ENCODE assay signal across 2 cellular contexts in genomic region chr5:99025298-99026045, GRCh38.
TF ChIP-seq lines count a peak whose summit lies in the region.

No MANE protein-coding gene starts in this region.

TF ChIP-seq in GM12878, 131 proteins besides CTCF, POLR2A, EP300 and RAD21:
- TF ChIP-seq TARDBP (IDR thresholded peaks at IDR 0.05; ENCODE audit: borderline replicate concordance) (no peak), KAT2A (conservative IDR thresholded peaks at IDR 0.05; ENCODE audit: control insufficient read depth, low read depth, low read length) (no peak), ATF7 (IDR thresholded peaks at IDR 0.05; ENCODE audit: low read depth) (no peak), IRF3 (IDR thresholded peaks at IDR 0.05) (no peak), NFIC (IDR thresholded peaks at IDR 0.05; ENCODE audit: low read depth, low read length) (no peak), SP1 (IDR thresholded peaks at IDR 0.05; ENCODE audit: low read depth, low read length) (no peak), NFYA (IDR thresholded peaks at IDR 0.05; ENCODE audit: borderline replicate concordance, low read depth, low read length) (no peak), ZNF687 (IDR thresholded peaks at IDR 0.05) (no peak), RELB (IDR thresholded peaks at IDR 0.05; ENCODE audit: low read depth) (0 out of 2 replicates have a peak, but pooled peaks have one; percentile 11), IKZF2 (IDR thresholded peaks at IDR 0.05) (peak in 1 of 2 experiments; percentile 37; a peak in 1 of 4 replicates), IKZF1 (conservative IDR thresholded peaks at IDR 0.05) (peak; percentile 63), MXI1 (IDR thresholded peaks at IDR 0.05; ENCODE audit: low read depth, low read length) (no peak), EZH2 (IDR thresholded peaks at IDR 0.05; ENCODE audit: borderline replicate concordance, control insufficient read depth, low read depth, low read length) (no peak), CBFB (IDR thresholded peaks at IDR 0.05; ENCODE audit: low read depth) (no peak), MTA3 (IDR thresholded peaks at IDR 0.05; ENCODE audit: borderline replicate concordance, low read length) (no peak)

TF ChIP-seq in HepG2, 621 proteins besides CTCF, POLR2A, EP300 and RAD21 (continues in another document):
- TF ChIP-seq CCDC6 (CRISPR knock-in tag; IDR thresholded peaks at IDR 0.05) (no peak), SP4 (CRISPR knock-in tag; IDR thresholded peaks at IDR 0.05) (no peak), FOXM1 (CRISPR knock-in tag; IDR thresholded peaks at IDR 0.05) (no peak), ZNF12 (CRISPR knock-in tag; IDR thresholded peaks at IDR 0.05) (no peak), ZNF276 (CRISPR knock-in tag; IDR thresholded peaks at IDR 0.05; ENCODE audit: low read depth) (no peak), MAFF (IDR thresholded peaks at IDR 0.05; ENCODE audit: low read depth, low read length) (no peak), AHR (CRISPR knock-in tag; IDR thresholded peaks at IDR 0.05) (no peak), NKX3-1 (CRISPR knock-in tag; IDR thresholded peaks at IDR 0.05) (no peak), SOX5 (CRISPR knock-in tag; IDR thresholded peaks at IDR 0.05; ENCODE audit: borderline replicate concordance) (peak; percentile 67; the same call in 1 of the 2 replicates), PAWR (CRISPR knock-in tag; IDR thresholded peaks at IDR 0.05; ENCODE audit: borderline replicate concordance) (no peak), NCOA2 (CRISPR knock-in tag; IDR thresholded peaks at IDR 0.05) (peak; percentile 27; the same call in 1 of the 2 replicates), ZNF652 (CRISPR knock-in tag; IDR thresholded peaks at IDR 0.05; ENCODE audit: borderline replicate concordance, low read depth) (peak; percentile 82; the same call in 1 of the 2 replicates), ZKSCAN5 (CRISPR knock-in tag; IDR thresholded peaks at IDR 0.05) (no peak), ZNF598 (CRISPR knock-in tag; IDR thresholded peaks at IDR 0.05; ENCODE audit: borderline replicate concordance) (no peak), E2F1 (CRISPR knock-in tag; IDR thresholded peaks at IDR 0.05) (no peak), ZNF510 (CRISPR knock-in tag; IDR thresholded peaks at IDR 0.05; ENCODE audit: low read depth) (no peak), RBFOX2 (IDR thresholded peaks at IDR 0.05; ENCODE audit: low read depth, low read length) (no peak), HNRNPK (IDR thresholded peaks at IDR 0.05; ENCODE audit: low read depth, low read length, poor library complexity, severe bottlenecking) (no peak), ZSCAN30 (CRISPR knock-in tag; IDR thresholded peaks at IDR 0.05) (no peak), KDM4B (CRISPR knock-in tag; IDR thresholded peaks at IDR 0.05) (no peak), SAP130 (CRISPR knock-in tag; IDR thresholded peaks at IDR 0.05; ENCODE audit: low read depth) (peak; percentile 41; the same call in 1 of the 2 replicates), ZNF10 (CRISPR knock-in tag; IDR thresholded peaks at IDR 0.05; ENCODE audit: borderline replicate concordance, low read depth) (no peak), CBX5 (CRISPR knock-in tag; IDR thresholded peaks at IDR 0.05; ENCODE audit: borderline replicate concordance) (no peak), HIVEP1 (CRISPR knock-in tag; IDR thresholded peaks at IDR 0.05) (no peak), ATF7-NPFF (CRISPR knock-in tag; IDR thresholded peaks at IDR 0.05; ENCODE audit: low read depth) (no peak), GLMP (CRISPR knock-in tag; IDR thresholded peaks at IDR 0.05; ENCODE audit: borderline replicate concordance) (no peak), KDM1A (CRISPR knock-in tag; IDR thresholded peaks at IDR 0.05) (no peak), JARID2 (CRISPR knock-in tag; IDR thresholded peaks at IDR 0.05; ENCODE audit: insufficient replicate concordance) (no peak), ZNF546 (CRISPR knock-in tag; conservative IDR thresholded peaks at IDR 0.05) (no peak), HOXA5 (CRISPR knock-in tag; IDR thresholded peaks at IDR 0.05) (0 out of 2 replicates have a peak, but pooled peaks have one; percentile 26), RARA (CRISPR knock-in tag; IDR thresholded peaks at IDR 0.05) (peak; percentile 48), PHB2 (IDR thresholded peaks at IDR 0.05; ENCODE audit: partially characterized antibody) (no peak), SNAPC2 (CRISPR knock-in tag; IDR thresholded peaks at IDR 0.05) (no peak), HMG20A (CRISPR knock-in tag; IDR thresholded peaks at IDR 0.05; ENCODE audit: borderline replicate concordance) (peak; percentile 28; the same call in 1 of the 2 replicates), PAX8 (CRISPR knock-in tag; IDR thresholded peaks at IDR 0.05; ENCODE audit: borderline replicate concordance) (no peak), SMAD9 (CRISPR knock-in tag; IDR thresholded peaks at IDR 0.05) (no peak), ZNF430 (CRISPR knock-in tag; IDR thresholded peaks at IDR 0.05) (no peak), ZFY (CRISPR knock-in tag; IDR thresholded peaks at IDR 0.05) (no peak), ZC3H4 (CRISPR knock-in tag; IDR thresholded peaks at IDR 0.05; ENCODE audit: borderline replicate concordance) (no peak), NFE2L1 (CRISPR knock-in tag; IDR thresholded peaks at IDR 0.05; ENCODE audit: borderline replicate concordance) (no peak), SMAD1 (CRISPR knock-in tag; IDR thresholded peaks at IDR 0.05; ENCODE audit: borderline replicate concordance, low read depth) (no peak), PATZ1 (CRISPR knock-in tag; IDR thresholded peaks at IDR 0.05) (peak; percentile 28; the same call in 1 of the 2 replicates), MTF2 (CRISPR knock-in tag; IDR thresholded peaks at IDR 0.05; ENCODE audit: borderline replicate concordance) (no peak), ZNF543 (CRISPR knock-in tag; IDR thresholded peaks at IDR 0.05) (no peak), EZH2 (conservative IDR thresholded peaks at IDR 0.05; ENCODE audit: low read depth, low read length) (no peak), ZNF788 (CRISPR knock-in tag; IDR thresholded peaks at IDR 0.05; ENCODE audit: borderline replicate concordance) (no peak), ETV5 (CRISPR knock-in tag; IDR thresholded peaks at IDR 0.05; ENCODE audit: borderline replicate concordance) (peak; percentile 71; the same call in 1 of the 2 replicates), ZNF782 (CRISPR knock-in tag; IDR thresholded peaks at IDR 0.05; ENCODE audit: borderline replicate concordance) (peak; percentile 34; the same call in 1 of the 2 replicates), HNF1B (CRISPR knock-in tag; IDR thresholded peaks at IDR 0.05) (peak; percentile 36; the same call in 1 of the 2 replicates), HNF4A (CRISPR knock-in tag; IDR thresholded peaks at IDR 0.05) (no peak), SRSF4 (IDR thresholded peaks at IDR 0.05; ENCODE audit: low read depth, low read length, poor library complexity, severe bottlenecking) (no peak), RBM39 (IDR thresholded peaks at IDR 0.05; ENCODE audit: low read depth, low read length, poor library complexity, severe bottlenecking) (no peak), ZNF713 (CRISPR knock-in tag; IDR thresholded peaks at IDR 0.05) (no peak), TCF7 (IDR thresholded peaks at IDR 0.05; ENCODE audit: low read depth) (no peak), LCORL (IDR thresholded peaks at IDR 0.05) (no peak), LCORL (CRISPR knock-in tag; IDR thresholded peaks at IDR 0.05) (no peak), ZNF451 (CRISPR knock-in tag; IDR thresholded peaks at IDR 0.05) (no peak), KDM5B (CRISPR knock-in tag; IDR thresholded peaks at IDR 0.05; ENCODE audit: borderline replicate concordance) (no peak), ELF1 (CRISPR knock-in tag; IDR thresholded peaks at IDR 0.05) (peak; percentile 82), ZNF264 (CRISPR knock-in tag; IDR thresholded peaks at IDR 0.05) (no peak), ZNF530 (CRISPR knock-in tag; IDR thresholded peaks at IDR 0.05; ENCODE audit: low read depth) (no peak), TBL1XR1 (IDR thresholded peaks at IDR 0.05; ENCODE audit: borderline replicate concordance, low read length, partially characterized antibody) (no peak), MATR3 (CRISPR knock-in tag; IDR thresholded peaks at IDR 0.05) (no peak), TBX2 (CRISPR knock-in tag; IDR thresholded peaks at IDR 0.05; ENCODE audit: borderline replicate concordance) (peak; percentile 67; the same call in 1 of the 2 replicates), TIGD3 (CRISPR knock-in tag; IDR thresholded peaks at IDR 0.05; ENCODE audit: borderline replicate concordance) (no peak)
